ENCODE assay signal across 8 cellular contexts in genomic region chr3:5063724-5064123, GRCh38.
"Had no signal": no experiment of that assay in that cellular context is flagged by ENCODE, and none has a peak within 500 bp of the region (broad histone marks: within the 10 kb centered on the region; RNA-seq: fewer than 3 reads in every experiment).

No MANE protein-coding gene starts in this region.

- H3K4me1 Mint-ChIP-seq: IgD-negative memory B cell had no signal

- H3K9me3 Mint-ChIP-seq: IgD-negative memory B cell had no signal

- DNase-seq: IMR-90, KBM-7, KG1 had no signal

- ATAC-seq: HepG2 had no signal

- H3K27ac ChIP-seq: HL-60, KMS-11 had no signal

- FAIRE-seq: HepG2, HTR-8/SVneo had no signal

- H3K27ac Mint-ChIP-seq: IgD-negative memory B cell had no signal

- H3K36me3 Mint-ChIP-seq: IgD-negative memory B cell had no signal

- H3K9ac ChIP-seq: KMS-11 had no signal

- H3K4me3 Mint-ChIP-seq: IgD-negative memory B cell had no signal

- H3K4me2 ChIP-seq: KMS-11 had no signal
